ENCODE assay signal across 18 cellular contexts in genomic region chr4:1802151-1802715, GRCh38. TPM values are rescaled to one million over a fixed set of nuclear protein-coding genes. Genes with fewer than 3 reads are reported as not detected.
DNase-seq lines count a peak whose midpoint lies in the region; ATAC-seq and TF ChIP-seq lines count a peak whose summit lies in the region.
"Had no signal": no experiment of that assay in that cellular context is flagged by ENCODE, and none has a peak within 500 bp of the region (broad histone marks: within the 10 kb centered on the region; RNA-seq: fewer than 3 reads in every experiment).

No MANE protein-coding gene starts in this region.

- H2AK5ac ChIP-seq in IMR-90 (ENCODE audit: low read depth, low read length) = no peak overlapping the region

- DNase-seq in IMR-90 = no peak
- no peak for DNase-seq in RWPE1 (ENCODE audit: low spot score)
- DNase-seq in left ventricle myocardium inferior = peak; percentile 40
- DNase-seq in NCI-H1436 (lab: John Stamatoyannopoulos, UW) = no peak
- DNase-seq in central memory CD4-positive, alpha-beta T cell = no peak
- DNase-seq: activated CD4-positive, alpha-beta T cell treated with anti-CD3 and anti-CD28 coated beads for 4 hours; KG1; NCI-H1930; NCI-H526; spleen; stimulated activated naive CD8-positive, alpha-beta T cell treated with anti-CD3 and anti-CD28 coated beads, Interleukin-15, amount 100 ng/mL, for 72 hours had no signal

- peaks cover 64% of the 10 kb centered on the region for H3K4me1 ChIP-seq in BLaER1
- H3K4me1 ChIP-seq in IMR-90 (ENCODE audit: control insufficient read depth, insufficient read depth, low read length) = no peaks in the 10 kb centered on the region; the same call in 1 of the 2 replicates
- H3K4me1 ChIP-seq in left ventricle myocardium inferior = no peaks in the 10 kb centered on the region
- H3K4me1 ChIP-seq: HAP-1, parathyroid adenoma, spleen, vagina had no signal

- H3K56ac ChIP-seq in IMR-90 (ENCODE audit: extremely low read depth, insufficient read depth, low read length) = no peak overlapping the region

- H3K4ac ChIP-seq in IMR-90 (ENCODE audit: low read depth, low read length) = no peak overlapping the region

- H3K4me2 ChIP-seq in BLaER1 (peak overlapping the region; percentile 81), IMR-90 (ENCODE audit: low read depth, low read length) (no peak overlapping the region)

- CTCF ChIA-PET in IMR-90 (lab: Yijun Ruan, JAX) = no interaction called here
- CTCF ChIA-PET in RWPE1 (lab: Yijun Ruan, JAX) = no interaction called here

- POLR2A ChIA-PET in IMR-90 (lab: Charles Lee; ENCODE audit: unreplicated experiment) (no interaction called here), RWPE1 (lab: Yijun Ruan, JAX; ENCODE audit: low non-redundant PET) (no interaction called here)

- in situ Hi-C loops in IMR-90 (cut with MboI; ENCODE audit: low sequenced_read_pairs) = no loop called here

- no peak overlapping the region for H2BK20ac ChIP-seq in IMR-90 (ENCODE audit: low read depth, low read length)

- H3K9ac ChIP-seq in BLaER1 (no peak overlapping the region), IMR-90 (ENCODE audit: low read depth, low read length) (no peak overlapping the region)
- H3K9ac ChIP-seq: parathyroid adenoma had no signal

- TF ChIP-seq CTCF in IMR-90 (conservative IDR thresholded peaks at IDR 0.05; ENCODE audit: low read depth, low read length) (no peak), RWPE1 (conservative IDR thresholded peaks at IDR 0.05; ENCODE audit: low read depth) (no peak), left ventricle myocardium inferior (IDR thresholded peaks at IDR 0.05; ENCODE audit: borderline replicate concordance) (no peak)

- no peak overlapping the region for H4K8ac ChIP-seq in IMR-90 (ENCODE audit: low read depth in 2 of 2, low read length in 2 of 2)

- intact Hi-C loops in IMR-90 (cut with micrococcal nuclease) (no loop called here), left ventricle myocardium inferior (cut with micrococcal nuclease) (no loop called here)

- H3K36me3 ChIP-seq in BLaER1 = no peaks in the 10 kb centered on the region
- no peaks in the 10 kb centered on the region for H3K36me3 ChIP-seq in IMR-90 (ENCODE audit: control insufficient read depth, insufficient read depth, low read length)
- H3K36me3 ChIP-seq in left ventricle myocardium inferior = no peaks in the 10 kb centered on the region
- H3K36me3 ChIP-seq: spleen had no signal

- 44% methylated on average over 10 of the region's 22 CpGs; no CpG with 5 or more reads in 1 of the 2 experiments for WGBS in IMR-90 (ENCODE audit: extremely low coverage in 2 of 2, insufficient read length in 1 of 2), 2 experiments

- no peak overlapping the region for H4K91ac ChIP-seq in IMR-90 (ENCODE audit: insufficient read depth, low read depth, low read length)

- H2BK15ac ChIP-seq in IMR-90 (ENCODE audit: low read depth, low read length) = no peak overlapping the region

- H4K5ac ChIP-seq in IMR-90 (ENCODE audit: low read depth, low read length) = no peak overlapping the region

- H2AK9ac ChIP-seq in IMR-90 (replicated peaks; ENCODE audit: low read depth, low read length, poor library complexity) = no peak overlapping the region

- TF ChIP-seq RAD21 in IMR-90 (IDR thresholded peaks at IDR 0.05; ENCODE audit: low read length) = no peak

- TF ChIP-seq POLR2A in IMR-90 (IDR thresholded peaks at IDR 0.05; ENCODE audit: low read depth, low read length) = no peak

- no peak overlapping the region for H2BK120ac ChIP-seq in IMR-90 (ENCODE audit: low read depth, low read length)

- H3K79me1 ChIP-seq in IMR-90 (ENCODE audit: low read depth in 1 of 2, low read length in 2 of 2) = no peaks in the 10 kb centered on the region

- H3K9me3 ChIP-seq in BLaER1 (no peaks in the 10 kb centered on the region), IMR-90 (ENCODE audit: control insufficient read depth, insufficient read depth, low read length) (no peaks in the 10 kb centered on the region), left ventricle myocardium inferior (replicated peaks) (no peaks in the 10 kb centered on the region)
- H3K9me3 ChIP-seq: HAP-1, spleen, vagina had no signal

- no peak overlapping the region for H2BK5ac ChIP-seq in IMR-90 (ENCODE audit: low read depth, low read length, poor library complexity, severe bottlenecking)

- no peak overlapping the region for H3K4me3 ChIP-seq in BLaER1
- no peak overlapping the region for H3K4me3 ChIP-seq in IMR-90 (ENCODE audit: insufficient read depth, low read depth, low read length)
- no peak overlapping the region for H3K4me3 ChIP-seq in left ventricle myocardium inferior
- H3K4me3 ChIP-seq: HAP-1, spleen, vagina had no signal

- no peaks in the 10 kb centered on the region for H3K9me1 ChIP-seq in IMR-90 (ENCODE audit: insufficient read depth, low read length)

- dilution Hi-C loops in IMR-90 (cut with HindIII; ENCODE audit: low sequenced_read_pairs, unreplicated experiment) = no loop called here

- H3K14ac ChIP-seq in IMR-90 (replicated peaks; ENCODE audit: low read depth, low read length) = no peak overlapping the region

- no peak overlapping the region for H3K18ac ChIP-seq in IMR-90 (ENCODE audit: low read depth, low read length)

- H3K27ac ChIP-seq in BLaER1 (peak overlapping the region; percentile 45; the same call in 1 of the 2 replicates), IMR-90 (ENCODE audit: insufficient read depth, low read length) (no peak overlapping the region), RWPE1 (peak overlapping the region; percentile 91), left ventricle myocardium inferior (replicated peaks) (no peak overlapping the region)
- H3K27ac ChIP-seq: parathyroid adenoma, spleen, vagina had no signal

- H3K27me3 ChIP-seq in BLaER1 (peaks cover 28% of the 10 kb centered on the region), IMR-90 (ENCODE audit: control insufficient read depth, insufficient read depth, low read length) (peaks cover under 1% of the 10 kb centered on the region; the same call in 1 of the 2 replicates), left ventricle myocardium inferior (ENCODE audit: low read depth) (peaks cover 21% of the 10 kb centered on the region)
- H3K27me3 ChIP-seq: vagina had no signal

- no peak overlapping the region for H3K23ac ChIP-seq in IMR-90 (ENCODE audit: low read depth, low read length)

- H2AFZ ChIP-seq in IMR-90 (replicated peaks; ENCODE audit: low read length, poor library complexity) = no peak overlapping the region
- H2AFZ ChIP-seq: parathyroid adenoma had no signal

- H4K20me1 ChIP-seq in BLaER1 (peaks cover 46% of the 10 kb centered on the region; the same call in 1 of the 2 replicates), IMR-90 (ENCODE audit: insufficient read depth, low read length) (no peaks in the 10 kb centered on the region)

- ATAC-seq in IMR-90 (ENCODE audit: low read depth) (peak; percentile 35), GM18868 (IDR thresholded peaks at IDR 0.05; ENCODE audit: unreplicated experiment) (no peak), HG03039 (IDR thresholded peaks at IDR 0.05; ENCODE audit: unreplicated experiment) (no peak)
- ATAC-seq: activated naive CD4-positive, alpha-beta T cell treated with anti-CD3 and anti-CD28 coated beads, Interleukin-2, amount 50 U/mL, for 72 hours; stimulated activated naive CD8-positive, alpha-beta T cell treated with anti-CD3 and anti-CD28 coated beads, Interleukin-15, amount 100 ng/mL, for 72 hours had no signal

- BruUV-seq in IMR-90 (replicated peaks; lab: Mats Ljungman, UMichigan) = no TSS peak

TF ChIP-seq in IMR-90, 13 proteins besides CTCF, POLR2A, EP300 and RAD21:
- TF ChIP-seq CEBPB (IDR thresholded peaks at IDR 0.05; ENCODE audit: low read depth, low read length) (0 out of 2 replicates have a peak, but pooled peaks have one; percentile 6), BHLHE40 (IDR thresholded peaks at IDR 0.05; ENCODE audit: low read depth, low read length) (no peak)

RNA-seq across cellular contexts. Expression of gene FGFR3, which starts 9.1 kb away (rescaled TPM):
- 0.18 and 0.28 TPM in 2 replicates for total RNA-seq in IMR-90 (2012; rRNA removed)
- polyA plus RNA-seq in IMR-90 (2012; rRNA removed) = 0.67 and 0.93 TPM in 2 replicates
- 0.34 and 0.74 TPM in 2 replicates for polyA plus RNA-seq in IMR-90 (2012; cell fraction: cytosol; rRNA removed)
- polyA plus RNA-seq in IMR-90 (2012; cell fraction: nucleus; rRNA removed; ENCODE audit: low replicate concordance) = 0.93 and 4.6 TPM in 2 replicates
- 3.5 TPM for total RNA-seq in left ventricle myocardium inferior

RNA-seq across cellular contexts. Expression of gene LETM1, which starts 53.7 kb away (rescaled TPM):
- total RNA-seq in IMR-90 (2012; rRNA removed) = 49.3 and 68.0 TPM in 2 replicates
- 25.0 and 28.2 TPM in 2 replicates for polyA plus RNA-seq in IMR-90 (2012; rRNA removed)
- polyA plus RNA-seq in IMR-90 (2012; cell fraction: cytosol; rRNA removed) = 14.8 and 16.4 TPM in 2 replicates
- polyA plus RNA-seq in IMR-90 (2012; cell fraction: nucleus; rRNA removed; ENCODE audit: low replicate concordance) = 60.7 and 127 TPM in 2 replicates
- 38.8 TPM for total RNA-seq in left ventricle myocardium inferior

Comparison
In these comparisons a context has a peak if more than half of its experiments do, and no peak if none do; other contexts are left out.
1. H3K27ac ChIP-seq: peak in BLaER1 (single experiment) and RWPE1 (single experiment); none in IMR-90 (single experiment) and left ventricle myocardium inferior (single experiment).